In the genomic region with DNA sequence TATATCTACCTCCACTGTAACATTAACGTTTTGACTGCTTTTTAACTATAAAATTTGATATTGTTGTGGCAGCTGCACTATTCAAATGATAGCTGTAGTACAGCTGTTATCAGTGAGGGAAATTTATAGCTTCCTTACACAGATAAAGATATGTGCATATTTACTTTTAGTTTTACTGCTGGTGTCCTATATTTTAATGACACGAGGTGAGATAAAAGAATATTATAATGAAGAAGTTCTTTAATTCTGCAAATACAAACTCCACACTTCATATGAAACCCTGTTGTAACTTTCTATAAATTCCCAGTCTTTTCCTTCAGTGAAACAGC, we compare ENCODE assay signal across 18 cellular contexts.
"Had no signal": no experiment of that assay in that cellular context is flagged by ENCODE, and none has a peak within 500 bp of the region (broad histone marks: within the 10 kb centered on the region; RNA-seq: fewer than 3 reads in every experiment).

No MANE protein-coding gene starts in this region.

- DNase-seq: cerebellar nuclear complex; dermis blood vessel endothelial cell; esophagus squamous epithelium; foreskin fibroblast; kidney; left cardiac atrium; psoas muscle; retina; right lobe of liver; stimulated activated CD4-positive, alpha-beta T cell treated with anti-CD3 and anti-CD28 coated beads, Interleukin-12 subunit alpha, Interleukin-12 subunit beta, amount 100 ng/mL, for 4 hours; stimulated activated naive CD4-positive, alpha-beta T cell; stomach; substantia nigra; transverse colon had no signal

- H3K4me2 ChIP-seq: hepatocyte had no signal

- H3K9me3 ChIP-seq: esophagus squamous epithelium, neutrophil, psoas muscle, right lobe of liver, stomach, thoracic aorta, transverse colon had no signal

- H3K4me3 Mint-ChIP-seq: natural killer cell treated with Interleukin-12 subunit alpha and Interleukin-12 subunit beta and Interleukin-15 and Interleukin-18, amount 100 ng/mL, for 72 hours had no signal

- H3K9me3 Mint-ChIP-seq: natural killer cell treated with Interleukin-12 subunit alpha and Interleukin-12 subunit beta and Interleukin-15 and Interleukin-18, amount 100 ng/mL, for 72 hours had no signal

- H3K27ac ChIP-seq: esophagus squamous epithelium, hepatocyte, neutrophil, psoas muscle, right lobe of liver, stomach, thoracic aorta, transverse colon had no signal

- H2AFZ ChIP-seq: hepatocyte had no signal

- H3K36me3 ChIP-seq: esophagus squamous epithelium, neutrophil, right lobe of liver, stomach, thoracic aorta, transverse colon had no signal

- H3K36me3 Mint-ChIP-seq: natural killer cell treated with Interleukin-12 subunit alpha and Interleukin-12 subunit beta and Interleukin-15 and Interleukin-18, amount 100 ng/mL, for 72 hours had no signal

- H3K79me2 ChIP-seq: hepatocyte had no signal

- H3K27me3 ChIP-seq: esophagus squamous epithelium, hepatocyte, neutrophil, right lobe of liver, stomach, transverse colon had no signal

- H3K4me3 ChIP-seq: esophagus squamous epithelium, hepatocyte, psoas muscle, right lobe of liver, stomach, thoracic aorta, transverse colon had no signal

- H3K4me1 ChIP-seq: psoas muscle had no signal
